In genomic region chr5:61332891-61333350, GRCh38 we compare ENCODE assay signal across 8 cellular contexts. TPM values are rescaled to one million over a fixed set of nuclear protein-coding genes. Genes with fewer than 3 reads are reported as not detected.
DNase-seq lines count a peak whose midpoint lies in the region; ATAC-seq and TF ChIP-seq lines count a peak whose summit lies in the region.

No MANE protein-coding gene starts in this region.

- H3K36me3 ChIP-seq in Loucy (ENCODE audit: insufficient read depth, low read length) = no peaks in the 10 kb centered on the region
- no peaks in the 10 kb centered on the region for H3K36me3 ChIP-seq in aorta (ENCODE audit: control insufficient read depth in 1 of 2, insufficient read depth in 2 of 2, low read length in 1 of 2)

- no peaks in the 10 kb centered on the region for H3K27me3 ChIP-seq in Loucy (ENCODE audit: insufficient read depth, low read length, poor library complexity, severe bottlenecking)
- no peaks in the 10 kb centered on the region for H3K27me3 ChIP-seq in aorta (ENCODE audit: control insufficient read depth in 1 of 2, insufficient read depth in 2 of 2, low read length in 1 of 2)

- H2AFZ ChIP-seq in Loucy (ENCODE audit: low read length) = no peak overlapping the region

- H3K4me1 ChIP-seq in Loucy (ENCODE audit: insufficient read depth, low read length, poor library complexity, severe bottlenecking) (peaks cover 41% of the 10 kb centered on the region), aorta (ENCODE audit: control insufficient read depth in 1 of 2, insufficient read depth in 2 of 2, low read length in 2 of 2) (peaks cover 0 to 4% of the 10 kb centered on the region in 2 donors)

- H3K9ac ChIP-seq in Loucy (ENCODE audit: low read depth, low read length, poor library complexity, severe bottlenecking) = peak overlapping the region; percentile 62

- H3K4me3 ChIP-seq in Loucy (ENCODE audit: low read length, poor library complexity, severe bottlenecking) = peak overlapping the region; percentile 85
- H3K4me3 ChIP-seq in fibroblast of pulmonary artery (replicated peaks; ENCODE audit: low read depth, low read length) = peak overlapping the region; percentile 82
- H3K4me3 ChIP-seq in aorta (ENCODE audit: low read length in 2 of 2) = peak overlapping the region; percentile 90 to 98

- intact Hi-C loops in aorta (cut with DNase I) = loop anchor here (1.0 to 10.0 kb wide), 10 partner anchors 76 to 386 kb away; partner anchors contain the start of genes SMIM15 (in 2 of the 2), ERCC8 (in 1 of the 2) and NDUFAF2 (in 1 of the 2)

- 0 to 1% methylated on average over 21 to 55 of the region's 55 CpGs for WGBS in aorta, 2 donors

- DNase-seq in COR-L47 (lab: John Stamatoyannopoulos, UW) = peak; percentile 22
- DNase-seq in activated T-cell treated with anti-CD3 and anti-CD28 coated beads, Interleukin-2, amount 50 U/mL, for 4 hours = peak; percentile 11
- peak; percentile 70 for DNase-seq in fibroblast of pulmonary artery (ENCODE audit: low read depth)
- peak; percentile 68 for DNase-seq in natural killer cell treated with Interleukin-12 subunit alpha and Interleukin-12 subunit beta and Interleukin-15 and Interleukin-18, amount 100 ng/mL, for 72 hours (ENCODE audit: low spot score)
- DNase-seq in aorta = peak; percentile 81 to 89

- H3K79me2 ChIP-seq in Loucy (ENCODE audit: insufficient read depth, low read length) = peaks cover 48% of the 10 kb centered on the region

- H3K9me3 Mint-ChIP-seq in activated T-cell treated with anti-CD3 and anti-CD28 coated beads, Interleukin-2, amount 50 U/mL, for 4 hours = peaks cover 4% of the 10 kb centered on the region
- H3K9me3 Mint-ChIP-seq in natural killer cell treated with Interleukin-12 subunit alpha and Interleukin-12 subunit beta and Interleukin-15 and Interleukin-18, amount 100 ng/mL, for 72 hours = peaks cover 2% of the 10 kb centered on the region

- H3K27me3 Mint-ChIP-seq in activated T-cell treated with anti-CD3 and anti-CD28 coated beads, Interleukin-2, amount 50 U/mL, for 4 hours (ENCODE audit: low read depth) = peaks cover 11% of the 10 kb centered on the region
- H3K27me3 Mint-ChIP-seq in natural killer cell treated with Interleukin-12 subunit alpha and Interleukin-12 subunit beta and Interleukin-15 and Interleukin-18, amount 100 ng/mL, for 72 hours = peaks cover 14 to 22% of the 10 kb centered on the region in 2 donors

- peak overlapping the region; percentile 89 for H3K4me2 ChIP-seq in Loucy (ENCODE audit: low read depth, low read length, poor library complexity, severe bottlenecking)

- no peaks in the 10 kb centered on the region for H3F3A ChIP-seq in Loucy (ENCODE audit: low read depth)

- TF ChIP-seq CTCF in Loucy (conservative IDR thresholded peaks at IDR 0.05; ENCODE audit: low read length) = no peak
- no peak for TF ChIP-seq CTCF in fibroblast of pulmonary artery (IDR thresholded peaks at IDR 0.05; ENCODE audit: low read length, missing control alignments)

- no peak overlapping the region for H3K27ac Mint-ChIP-seq in natural killer cell treated with Interleukin-12 subunit alpha and Interleukin-12 subunit beta and Interleukin-15 and Interleukin-18, amount 100 ng/mL, for 72 hours

- peaks cover 7% of the 10 kb centered on the region for H3K36me3 Mint-ChIP-seq in activated T-cell treated with anti-CD3 and anti-CD28 coated beads, Interleukin-2, amount 50 U/mL, for 4 hours (ENCODE audit: insufficient read depth)
- H3K36me3 Mint-ChIP-seq in natural killer cell treated with Interleukin-12 subunit alpha and Interleukin-12 subunit beta and Interleukin-15 and Interleukin-18, amount 100 ng/mL, for 72 hours = peaks cover 4% of the 10 kb centered on the region

- no peaks in the 10 kb centered on the region for H3K9me2 ChIP-seq in Loucy (replicated peaks; ENCODE audit: low read depth, low read length)

- no peak for ATAC-seq in activated T-cell treated with anti-CD3 and anti-CD28 coated beads, Interleukin-2, amount 50 U/mL, for 4 hours
- ATAC-seq in natural killer cell treated with Interleukin-12 subunit alpha and Interleukin-12 subunit beta and Interleukin-15 and Interleukin-18, amount 100 ng/mL, for 72 hours = peak in 1 of 2 donors; percentile 0
- no peak for ATAC-seq in aorta (ENCODE audit: low FRiP score)
- no peak for ATAC-seq in HG03354 (IDR thresholded peaks at IDR 0.05; ENCODE audit: poor library complexity, severe bottlenecking, unreplicated experiment)
- ATAC-seq in HG02852 (IDR thresholded peaks at IDR 0.05; ENCODE audit: unreplicated experiment) = no peak

- peaks cover 50% of the 10 kb centered on the region for H4K20me1 ChIP-seq in Loucy (ENCODE audit: insufficient read depth, low read length, poor library complexity, severe bottlenecking)

- peak overlapping the region; percentile 80 for H3K4me3 Mint-ChIP-seq in activated T-cell treated with anti-CD3 and anti-CD28 coated beads, Interleukin-2, amount 50 U/mL, for 4 hours
- peak overlapping the region; percentile 78 for H3K4me3 Mint-ChIP-seq in natural killer cell treated with Interleukin-12 subunit alpha and Interleukin-12 subunit beta and Interleukin-15 and Interleukin-18, amount 100 ng/mL, for 72 hours

- peaks cover 48% of the 10 kb centered on the region for H3K4me1 Mint-ChIP-seq in activated T-cell treated with anti-CD3 and anti-CD28 coated beads, Interleukin-2, amount 50 U/mL, for 4 hours (ENCODE audit: low read depth)
- peaks cover 36 to 43% of the 10 kb centered on the region in 2 donors for H3K4me1 Mint-ChIP-seq in natural killer cell treated with Interleukin-12 subunit alpha and Interleukin-12 subunit beta and Interleukin-15 and Interleukin-18, amount 100 ng/mL, for 72 hours (ENCODE audit: low read depth in 2 of 2)

- H3K9me3 ChIP-seq in Loucy (ENCODE audit: insufficient read depth, low read depth, low read length) (no peaks in the 10 kb centered on the region), aorta (ENCODE audit: control insufficient read depth, low read length) (no peaks in the 10 kb centered on the region)

- peak overlapping the region; percentile 58 to 99 for H3K27ac ChIP-seq in aorta (ENCODE audit: low read depth in 1 of 2, low read length in 2 of 2)

RNA-seq across cellular contexts. Expression of gene ZSWIM6, which starts 0.9 kb away (rescaled TPM):
- total RNA-seq in activated T-cell treated with anti-CD3 and anti-CD28 coated beads, Interleukin-2, amount 50 U/mL, for 4 hours = 1 to 10 TPM; 5.4 to 6.9 (median 5.8) TPM
- total RNA-seq in natural killer cell treated with Interleukin-12 subunit alpha and Interleukin-12 subunit beta and Interleukin-15 and Interleukin-18, amount 100 ng/mL, for 72 hours = 1 to 10 TPM; 7.8 to 9.8 TPM
- total RNA-seq in aorta = 10 to 100 TPM; 19.5 to 21.8 TPM
- 1 to 10 TPM; 3.4 to 5.3 TPM for polyA plus RNA-seq in aorta

Comparison
In these comparisons a context has a peak if more than half of its experiments do, and no peak if none do; other contexts are left out.
1. DNase-seq: peak in every context shown above with its lines; median percentile 85 in aorta; 70 in fibroblast of pulmonary artery; 68 in natural killer cell treated with Interleukin-12 subunit alpha and Interleukin-12 subunit beta and Interleukin-15 and Interleukin-18, amount 100 ng/mL, for 72 hours; 22 in COR-L47; 11 in activated T-cell treated with anti-CD3 and anti-CD28 coated beads, Interleukin-2, amount 50 U/mL, for 4 hours.